In genomic region chr9:34665381-34666250, GRCh38 we compare ENCODE assay signal across 9 cellular contexts.
A peak's percentile ranks its signal among the peaks of the same experiment; 100 is the strongest.
DNase-seq lines count a peak whose midpoint lies in the region; ATAC-seq and FAIRE-seq lines count a peak whose summit lies in the region.
"Had no signal": no experiment of that assay in that cellular context is flagged by ENCODE, and none has a peak within 500 bp of the region (broad histone marks: within the 10 kb centered on the region; RNA-seq: fewer than 3 reads in every experiment).

No MANE protein-coding gene starts in this region.

- peak; percentile 66 for FAIRE-seq in islet of Langerhans (lab: Jason Lieb, UNC)
- FAIRE-seq: G401.6 had no signal

- DNase-seq in 8988T (peak; percentile 90), NCI-H226 (peak; percentile 70), smooth muscle cell of the brain vasculature (ENCODE audit: low read depth, low spot score) (peak; percentile 77)
- peak; percentile 88 for DNase-seq in central memory CD4-positive, alpha-beta T cell

- ATAC-seq in GM18909 (IDR thresholded peaks at IDR 0.05; ENCODE audit: poor library complexity, unreplicated experiment) (peak; percentile 66), HG03159 (IDR thresholded peaks at IDR 0.05; ENCODE audit: unreplicated experiment) (peak; percentile 59)
- ATAC-seq in activated CD4-positive, CD25-positive, alpha-beta regulatory T cell treated with anti-CD3 and anti-CD28 coated beads, Interleukin-2, amount 50 U/mL, for 24 hours, result peak; percentile 69 to 72

Comparison
In these comparisons a context has a peak if more than half of its experiments do, and no peak if none do; other contexts are left out.
1. Peak in every context shown above with its lines: DNase-seq and ATAC-seq.